In the genomic region with DNA sequence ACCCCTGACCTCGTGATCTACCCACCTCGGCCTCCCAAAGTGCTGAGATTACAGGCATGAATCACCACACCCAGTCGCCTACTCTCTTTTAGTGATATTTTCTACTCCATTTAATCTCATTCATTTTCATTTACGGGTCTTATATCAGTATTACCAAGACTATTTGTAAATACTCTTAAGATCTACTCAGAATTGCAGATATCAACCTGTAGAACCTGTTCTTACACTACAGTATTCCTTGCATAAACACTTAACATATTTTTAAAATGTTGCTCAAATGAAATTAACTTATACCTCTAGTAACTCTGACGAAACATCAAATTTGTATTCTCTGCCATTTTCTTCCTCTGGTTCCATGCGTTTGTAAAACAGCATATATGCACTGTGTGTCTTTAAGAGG, we compare ENCODE assay signal across 17 cellular contexts.
"Had no signal": no experiment of that assay in that cellular context is flagged by ENCODE, and none has a peak within 500 bp of the region (broad histone marks: within the 10 kb centered on the region; RNA-seq: fewer than 3 reads in every experiment).

No MANE protein-coding gene starts in this region.

- H3K9me3 ChIP-seq: left ventricle myocardium inferior, right atrium auricular region, sigmoid colon, upper lobe of left lung, vagina had no signal

- DNase-seq: erythroblast; foreskin keratinocyte; immature natural killer cell; left ventricle myocardium inferior; mesendoderm; naive B cell; nephron progenitor cell; posterior cingulate gyrus; sigmoid colon; stimulated activated CD4-positive, alpha-beta T cell treated with anti-CD3 and anti-CD28 coated beads, Interleukin-2, amount 100 ng/mL, for 24 hours; stimulated activated naive CD4-positive, alpha-beta T cell; upper lobe of left lung had no signal

- H3K27me3 ChIP-seq: foreskin keratinocyte, right atrium auricular region, sigmoid colon, upper lobe of left lung, vagina had no signal

- ATAC-seq: foreskin keratinocyte had no signal

- H3K27ac ChIP-seq: foreskin keratinocyte, left ventricle myocardium inferior, right atrium auricular region, sigmoid colon, skin epidermis, vagina had no signal

- H3K4me3 ChIP-seq: left ventricle myocardium inferior, lung, right atrium auricular region, sigmoid colon, skin epidermis, upper lobe of left lung, vagina had no signal

- H3K27ac Mint-ChIP-seq: dendritic cell treated with granulocyte-macrophage colony-stimulating factor and Interleukin-4, amounts not matched to agents 40 ng/mL and 50 ng/mL, for 4 days; nephron progenitor cell had no signal

- H3K27me3 Mint-ChIP-seq: dendritic cell treated with granulocyte-macrophage colony-stimulating factor and Interleukin-4, amounts not matched to agents 40 ng/mL and 50 ng/mL, for 4 days; naive B cell had no signal

- H3K9me3 Mint-ChIP-seq: dendritic cell treated with granulocyte-macrophage colony-stimulating factor and Interleukin-4, amounts not matched to agents 40 ng/mL and 50 ng/mL, for 4 days; immature natural killer cell; naive B cell; nephron progenitor cell had no signal

- H3K4me3 Mint-ChIP-seq: dendritic cell treated with granulocyte-macrophage colony-stimulating factor and Interleukin-4, amounts not matched to agents 40 ng/mL and 50 ng/mL, for 4 days; immature natural killer cell; naive B cell; nephron progenitor cell had no signal

- H3K4me1 ChIP-seq: foreskin keratinocyte, left ventricle myocardium inferior, right atrium auricular region, sigmoid colon, vagina had no signal

- H3K4me1 Mint-ChIP-seq: nephron progenitor cell had no signal
